9 cellular contexts compared by ENCODE assay signal in genomic region chr7:117323585-117323876, GRCh38. TPM values are rescaled to one million over a fixed set of nuclear protein-coding genes. Genes with fewer than 3 reads are reported as not detected.
A peak's percentile ranks its signal among the peaks of the same experiment; 100 is the strongest.
DNase-seq lines count a peak whose midpoint lies in the region; ATAC-seq and TF ChIP-seq lines count a peak whose summit lies in the region.
"Had no signal": no experiment of that assay in that cellular context is flagged by ENCODE, and none has a peak within 500 bp of the region (broad histone marks: within the 10 kb centered on the region; RNA-seq: fewer than 3 reads in every experiment).

No MANE protein-coding gene starts in this region.

- peak overlapping the region; percentile 69 for H3K4me3 ChIP-seq in thoracic aorta

- POLR2A ChIA-PET in MCF 10A (lab: Yijun Ruan, JAX) = interaction anchor here (0.6 kb wide), 1 partner anchor 1113 kb away, joined by 3 read pairs; the partner anchor contains the start of gene TES

- DNase-seq in NCI-H1417 (lab: John Stamatoyannopoulos, UW) (peak in 2 of 3 experiments; percentile 79), NCI-H1417 treated with DMSO at 0.1 percent for 48 hours (lab: John Stamatoyannopoulos, UW) (no peak), MCF 10A (ENCODE audit: unreplicated experiment) (no peak), left lobe of liver (ENCODE audit: low spot score) (no peak), thoracic aorta (ENCODE audit: low spot score) (no peak), HuH-7 (ENCODE audit: low spot score) (no peak)
- DNase-seq: NK-92 treated with Interleukin-12 subunit alpha and Interleukin-12 subunit beta, amount 100 ng/mL, for 24 hours had no signal

- H3K4me1 Mint-ChIP-seq in MCF 10A (ENCODE audit: insufficient read depth, unreplicated experiment) = no peaks in the 10 kb centered on the region

- no TSS peak for BruUV-seq in MCF 10A (replicated peaks; lab: Mats Ljungman, UMichigan)

- intact Hi-C loops in MCF 10A (cut with micrococcal nuclease) = no loop called here

- no peaks in the 10 kb centered on the region for H3K27me3 ChIP-seq in thoracic aorta (replicated peaks; ENCODE audit: insufficient read depth)

- H3K4me3 Mint-ChIP-seq in MCF 10A (ENCODE audit: unreplicated experiment) = peak overlapping the region; percentile 21

- H3K9me3 ChIP-seq in thoracic aorta = no peaks in the 10 kb centered on the region

- peaks cover 0 to 15% of the 10 kb centered on the region in 2 donors for H3K4me1 ChIP-seq in thoracic aorta (ENCODE audit: control insufficient read depth in 1 of 2, low read depth in 2 of 2)

- no peaks in the 10 kb centered on the region for H3K36me3 ChIP-seq in thoracic aorta

- H3K27ac ChIP-seq in thoracic aorta = no peak overlapping the region

- H3K36me3 Mint-ChIP-seq in MCF 10A (ENCODE audit: insufficient read depth, unreplicated experiment) = no peaks in the 10 kb centered on the region

- peaks cover 51% of the 10 kb centered on the region for H3K27me3 Mint-ChIP-seq in MCF 10A (ENCODE audit: insufficient read depth, unreplicated experiment)

- no peaks in the 10 kb centered on the region for H3K9me3 Mint-ChIP-seq in MCF 10A (ENCODE audit: unreplicated experiment)

- ATAC-seq in left lobe of liver = peak; percentile 7
- ATAC-seq in thoracic aorta (ENCODE audit: insufficient number of reproducible peaks, low FRiP score, low read depth) = no peak
- ATAC-seq in HG03135 (IDR thresholded peaks at IDR 0.05; ENCODE audit: unreplicated experiment) = no peak
- no peak for ATAC-seq in GM19328 (IDR thresholded peaks at IDR 0.05; ENCODE audit: unreplicated experiment)

- CTCF ChIA-PET in MCF 10A (lab: Yijun Ruan, JAX) = interaction anchor here (0.5 kb wide), 1 partner anchor 138 kb away, joined by 4 read pairs; no protein-coding TSS in a partner anchor

- no peak overlapping the region for H3K27ac Mint-ChIP-seq in MCF 10A (ENCODE audit: low read depth, unreplicated experiment)

- no peak for TF ChIP-seq CTCF in MCF 10A (IDR thresholded peaks at IDR 0.05; ENCODE audit: unreplicated experiment)
- no peak for TF ChIP-seq CTCF in thoracic aorta (IDR thresholded peaks at IDR 0.05)

RNA-seq across cellular contexts. Expression of gene WNT2, which starts 0.7 kb away (rescaled TPM):
- total RNA-seq in MCF 10A (2022) = not detected in 2 replicates
- total RNA-seq in left lobe of liver = 0.86 TPM
- total RNA-seq in thoracic aorta = 10 to 100 TPM in 1 of 2 donors, not detected in 1; 17.1 TPM

Comparison
In these comparisons a context has a peak if more than half of its experiments do, and no peak if none do; other contexts are left out.
1. DNase-seq: peak in NCI-H1417 (2 of 3); none in NCI-H1417 treated with DMSO at 0.1 percent for 48 hours (single experiment), MCF 10A (single experiment), left lobe of liver (single experiment), thoracic aorta (single experiment) and HuH-7 (single experiment).